32 cellular contexts compared by ENCODE assay signal in the genomic region with DNA sequence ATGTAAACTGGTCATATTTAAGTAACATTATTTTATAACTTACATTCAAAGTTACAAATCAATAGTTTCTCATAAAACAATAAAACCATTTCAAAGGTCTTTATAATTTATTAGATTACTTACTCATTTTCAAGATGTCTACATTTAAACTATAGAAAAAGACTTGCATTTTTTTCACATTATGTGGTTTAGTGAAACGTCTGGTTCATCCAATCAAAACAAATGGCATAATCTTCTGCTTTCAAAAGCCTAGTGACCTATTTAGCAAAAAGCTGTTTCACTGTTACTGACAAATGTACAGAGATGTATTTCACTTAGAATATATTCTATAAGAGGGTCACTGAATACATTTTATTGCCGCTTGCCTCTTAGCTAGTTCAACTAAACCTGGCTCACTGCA. TPM values are rescaled to one million over a fixed set of nuclear protein-coding genes. Genes with fewer than 3 reads are reported as not detected.
A peak's percentile ranks its signal among the peaks of the same experiment; 100 is the strongest.
DNase-seq lines count a peak whose midpoint lies in the region; FAIRE-seq and TF ChIP-seq lines count a peak whose summit lies in the region.
"Had no signal": no experiment of that assay in that cellular context is flagged by ENCODE, and none has a peak within 500 bp of the region (broad histone marks: within the 10 kb centered on the region; RNA-seq: fewer than 3 reads in every experiment).

No MANE protein-coding gene starts in this region.

- no peaks in the 10 kb centered on the region for H3K27me3 ChIP-seq in small intestine (ENCODE audit: control insufficient read depth in 2 of 2, insufficient read depth in 2 of 2, low read length in 2 of 2)
- H3K27me3 ChIP-seq: hepatocyte, left lung, neural progenitor cell, tibial nerve had no signal

- no peak overlapping the region for H3K4me3 Mint-ChIP-seq in CD14-positive monocyte
- H3K4me3 Mint-ChIP-seq: activated CD4-positive, alpha-beta T cell treated with anti-CD3 and anti-CD28 coated beads, Interleukin-2, amount 10 ng/mL, durations not matched to agents 7 days and 5 days; activated CD8-positive, alpha-beta memory T cell treated with anti-CD3 and anti-CD28 coated beads, Interleukin-2, amount 10 ng/mL, durations not matched to agents 7 days and 5 days; activated naive CD4-positive, alpha-beta T cell treated with anti-CD3 and anti-CD28 coated beads, Interleukin-2, amount 50 U/mL, for 24 hours; activated T-cell treated with anti-CD3 and anti-CD28 coated beads, Interleukin-2, amount 50 U/mL, for 72 hours; CD4-positive, CD25-positive, alpha-beta regulatory T cell; neural progenitor cell; WTC11 had no signal

- no peak overlapping the region for H3K4me3 ChIP-seq in astrocyte of the spinal cord (ENCODE audit: low read depth, low read length)
- no peak overlapping the region for H3K4me3 ChIP-seq in fibroblast of villous mesenchyme (ENCODE audit: low read depth, low read length)
- H3K4me3 ChIP-seq in small intestine (ENCODE audit: low read depth in 1 of 2, low read length in 2 of 2), result no peak overlapping the region
- H3K4me3 ChIP-seq: GM12878, hepatocyte, left lung, neural progenitor cell, prostate gland, tibial nerve had no signal

- H3K36me3 ChIP-seq in small intestine (ENCODE audit: control insufficient read depth in 2 of 2, insufficient read depth in 2 of 2, low read length in 2 of 2), result peaks cover under 1 to 1% of the 10 kb centered on the region in 2 donors
- H3K36me3 ChIP-seq: neural progenitor cell, prostate gland had no signal

- peak; percentile 81 for FAIRE-seq in G401.6 (lab: Jason Lieb, UNC)
- peak; percentile 91 for FAIRE-seq in small intestine (lab: Jason Lieb, UNC)
- FAIRE-seq: D721Med, endothelial cell of umbilical vein, GM12878, HTR-8/SVneo had no signal

- 66 to 70% (median 67%) methylated on average over 2 of the region's 2 CpGs for WGBS in small intestine, 3 donors

- no peak overlapping the region for H3K27ac Mint-ChIP-seq in CD14-positive monocyte
- H3K27ac Mint-ChIP-seq: activated CD4-positive, alpha-beta T cell treated with anti-CD3 and anti-CD28 coated beads, Interleukin-2, amount 10 ng/mL, durations not matched to agents 7 days and 5 days; activated CD8-positive, alpha-beta memory T cell treated with anti-CD3 and anti-CD28 coated beads, Interleukin-2, amount 10 ng/mL, durations not matched to agents 7 days and 5 days; activated naive CD4-positive, alpha-beta T cell treated with anti-CD3 and anti-CD28 coated beads, Interleukin-2, amount 50 U/mL, for 24 hours; neural progenitor cell; WTC11 had no signal

- intact Hi-C loops in CD14-positive monocyte (cut with micrococcal nuclease), result no loop called here

- DNase-seq in astrocyte of the spinal cord (ENCODE audit: low read depth, low spot score) (peak; percentile 51), fibroblast of villous mesenchyme (ENCODE audit: low read depth) (peak; percentile 20), small intestine (no peak), NCI-H2081 (lab: John Stamatoyannopoulos, UW) (no peak), CD14-positive monocyte (ENCODE audit: low spot score) (no peak)
- DNase-seq in stimulated activated CD4-positive, alpha-beta T cell treated with anti-CD3 and anti-CD28 coated beads, Interleukin-2, amount 100 ng/mL, for 48 hours, result no peak
- DNase-seq: activated CD4-positive, alpha-beta T cell treated with anti-CD3 and anti-CD28 coated beads, Interleukin-2, amount 10 ng/mL, durations not matched to agents 7 days and 5 days; activated CD8-positive, alpha-beta memory T cell treated with anti-CD3 and anti-CD28 coated beads, Interleukin-2, amount 10 ng/mL, durations not matched to agents 7 days and 5 days; activated T-cell treated with anti-CD3 and anti-CD28 coated beads, Interleukin-2, amount 50 U/mL, for 72 hours; aorta; caudate nucleus; CD4-positive, CD25-positive, alpha-beta regulatory T cell; dermis blood vessel endothelial cell; foreskin melanocyte; KBM-7; left lung; mesenchymal stem cell; NCI-H2029; NCI-H526 treated with DMSO at 0.1 percent for 48 hours; SHP77; T-helper 9 cell had no signal

- H3K36me3 Mint-ChIP-seq in CD14-positive monocyte, result peaks cover 30 to 39% of the 10 kb centered on the region in 2 donors

- no peak overlapping the region for H3K27ac ChIP-seq in small intestine (ENCODE audit: low read depth in 1 of 2, low read length in 1 of 2)
- H3K27ac ChIP-seq: hepatocyte, left lung, neural progenitor cell, tibial nerve had no signal

- no peaks in the 10 kb centered on the region for H3K9me3 ChIP-seq in small intestine (ENCODE audit: control insufficient read depth, low read depth)
- H3K9me3 ChIP-seq: left lung, prostate gland, tibial nerve had no signal

- in situ Hi-C loops in astrocyte of the spinal cord (cut with HindIII; ENCODE audit: low sequenced_read_pairs), result no loop called here

- TF ChIP-seq CTCF in astrocyte of the spinal cord (IDR thresholded peaks at IDR 0.05; ENCODE audit: low read depth, low read length) (no peak), fibroblast of villous mesenchyme (IDR thresholded peaks at IDR 0.05; ENCODE audit: insufficient read depth, low read depth, low read length) (no peak), CD14-positive monocyte (IDR thresholded peaks at IDR 0.05) (no peak)

- H3K4me1 Mint-ChIP-seq in CD14-positive monocyte, result no peaks in the 10 kb centered on the region
- H3K4me1 Mint-ChIP-seq: neural progenitor cell, WTC11 had no signal

- no peaks in the 10 kb centered on the region for H3K4me1 ChIP-seq in small intestine (ENCODE audit: control insufficient read depth in 2 of 2, insufficient read depth in 1 of 2, low read depth in 1 of 2, low read length in 1 of 2)
- H3K4me1 ChIP-seq: left lung, neural progenitor cell, prostate gland, tibial nerve had no signal

- no peaks in the 10 kb centered on the region for H3K9me3 Mint-ChIP-seq in CD14-positive monocyte
- H3K9me3 Mint-ChIP-seq: activated CD4-positive, alpha-beta T cell treated with anti-CD3 and anti-CD28 coated beads, Interleukin-2, amount 10 ng/mL, durations not matched to agents 7 days and 5 days; activated naive CD4-positive, alpha-beta T cell treated with anti-CD3 and anti-CD28 coated beads, Interleukin-2, amount 50 U/mL, for 24 hours; activated T-cell treated with anti-CD3 and anti-CD28 coated beads, Interleukin-2, amount 50 U/mL, for 72 hours; CD4-positive, CD25-positive, alpha-beta regulatory T cell; neural progenitor cell; WTC11 had no signal

- H3K27me3 Mint-ChIP-seq in CD14-positive monocyte (ENCODE audit: low read depth in 3 of 3), result peaks cover 0 to 2% (median 0%) of the 10 kb centered on the region in 3 donors
- H3K27me3 Mint-ChIP-seq: activated CD4-positive, alpha-beta T cell treated with anti-CD3 and anti-CD28 coated beads, Interleukin-2, amount 10 ng/mL, durations not matched to agents 7 days and 5 days; activated CD8-positive, alpha-beta memory T cell treated with anti-CD3 and anti-CD28 coated beads, Interleukin-2, amount 10 ng/mL, durations not matched to agents 7 days and 5 days; activated naive CD4-positive, alpha-beta T cell treated with anti-CD3 and anti-CD28 coated beads, Interleukin-2, amount 50 U/mL, for 24 hours; CD4-positive, CD25-positive, alpha-beta regulatory T cell had no signal

RNA-seq across cellular contexts. Expression of a gene that starts 49.3 kb away (rescaled TPM):
- total RNA-seq in fibroblast of villous mesenchyme, result 12.6 and 13.8 TPM in 2 replicates
- polyA plus RNA-seq in small intestine (10 to 100 TPM in 2 of 3 donors, 1 to 10 TPM in 1; 9.5 to 25.0 (median 23.0) TPM), CD14-positive monocyte (1 to 10 TPM; 1.7 to 2.2 TPM)

RNA-seq across cellular contexts. Expression of a gene that starts 59.9 kb away (rescaled TPM):
- total RNA-seq in fibroblast of villous mesenchyme, result 67.0 and 94.1 TPM in 2 replicates
- polyA plus RNA-seq in small intestine, result 10 to 100 TPM; 27.8 to 38.3 (median 28.0) TPM
- 10 to 100 TPM; 46.2 to 53.0 TPM for polyA plus RNA-seq in CD14-positive monocyte

Comparison
In these comparisons a context has a peak if more than half of its experiments do, and no peak if none do; other contexts are left out.
1. DNase-seq: peak in astrocyte of the spinal cord (single experiment) and fibroblast of villous mesenchyme (single experiment); none in small intestine (single experiment), NCI-H2081 (0 of 2), stimulated activated CD4-positive, alpha-beta T cell treated with anti-CD3 and anti-CD28 coated beads, Interleukin-2, amount 100 ng/mL, for 48 hours (0 of 2) and CD14-positive monocyte (single experiment).